In genomic region chr3:183108002-183108449, GRCh38 we compare ENCODE assay signal across 15 cellular contexts. TPM values are rescaled to one million over a fixed set of nuclear protein-coding genes. Genes with fewer than 3 reads are reported as not detected.
DNase-seq lines count a peak whose midpoint lies in the region; ATAC-seq, FAIRE-seq and TF ChIP-seq lines count a peak whose summit lies in the region.
"Had no signal": no experiment of that assay in that cellular context is flagged by ENCODE, and none has a peak within 500 bp of the region (broad histone marks: within the 10 kb centered on the region; RNA-seq: fewer than 3 reads in every experiment).

No MANE protein-coding gene starts in this region.

- H3K9me3 ChIP-seq in pancreas (no peaks in the 10 kb centered on the region), smooth muscle cell (replicated peaks; ENCODE audit: low read depth) (no peaks in the 10 kb centered on the region)

- no peaks in the 10 kb centered on the region for H3F3A ChIP-seq in smooth muscle cell (ENCODE audit: low read depth)

- peak overlapping the region in 3 of 4 donors; percentile 31 to 81 (median 73) for H3K27ac ChIP-seq in pancreas
- no peak overlapping the region for H3K27ac ChIP-seq in smooth muscle cell (ENCODE audit: low read depth)

- H3K4me1 Mint-ChIP-seq in dendritic cell treated with granulocyte-macrophage colony-stimulating factor and Interleukin-4, amounts not matched to agents 40 ng/mL and 50 ng/mL, for 4 days (ENCODE audit: low read depth) = peaks cover 12% of the 10 kb centered on the region
- peaks cover 6 to 17% of the 10 kb centered on the region in 2 donors for H3K4me1 Mint-ChIP-seq in stimulated activated naive B cell treated with anti-CD40 and anti-IgM and Interleukin-4, amounts not matched to agents 10 μg/mL and 1 μg/mL and 100 μg/mL, for 72 hours
- H3K4me1 Mint-ChIP-seq: activated CD4-positive, alpha-beta T cell treated with anti-CD3 and anti-CD28 coated beads, Interleukin-2, amount 10 ng/mL, durations not matched to agents 7 days and 5 days; activated naive CD4-positive, alpha-beta T cell treated with anti-CD3 and anti-CD28 coated beads, Interleukin-2, amount 50 U/mL, for 24 hours had no signal

- intact Hi-C loops in dendritic cell treated with granulocyte-macrophage colony-stimulating factor and Interleukin-4, amounts not matched to agents 40 ng/mL and 50 ng/mL, for 4 days (cut with micrococcal nuclease) = no loop called here
- intact Hi-C loops in pancreas (cut with DNase I) = no loop called here

- H3K9me3 Mint-ChIP-seq in dendritic cell treated with granulocyte-macrophage colony-stimulating factor and Interleukin-4, amounts not matched to agents 40 ng/mL and 50 ng/mL, for 4 days = peaks cover 11% of the 10 kb centered on the region
- H3K9me3 Mint-ChIP-seq in stimulated activated naive B cell treated with anti-CD40 and anti-IgM and Interleukin-4, amounts not matched to agents 10 μg/mL and 1 μg/mL and 100 μg/mL, for 72 hours = peaks cover 2 to 6% of the 10 kb centered on the region in 2 donors
- H3K9me3 Mint-ChIP-seq: activated naive CD4-positive, alpha-beta T cell treated with anti-CD3 and anti-CD28 coated beads, Interleukin-2, amount 50 U/mL, for 24 hours had no signal

- DNase-seq in HT-29 (ENCODE audit: low spot score) (peak; percentile 24), NCI-H774 (lab: John Stamatoyannopoulos, UW) (peak; percentile 69), pancreas (no peak), smooth muscle cell (lab: John Stamatoyannopoulos, UW; ENCODE audit: unreplicated experiment) (no peak), dedifferentiated amniotic fluid mesenchymal stem cell (ENCODE audit: extremely low spot score) (no peak), anterior cingulate cortex (lab: John Stamatoyannopoulos, UW) (no peak)
- no peak for DNase-seq in stimulated activated naive B cell treated with anti-CD40 and anti-IgM and Interleukin-4, amounts not matched to agents 10 μg/mL and 1 μg/mL and 100 μg/mL, for 72 hours
- DNase-seq: activated CD4-positive, alpha-beta T cell treated with anti-CD3 and anti-CD28 coated beads, Interleukin-2, amount 10 ng/mL, durations not matched to agents 7 days and 5 days; effector CD8-positive, alpha-beta T cell; GOT3; NCI-H1092 treated with DMSO at 0.1 percent for 48 hours; stimulated activated CD4-positive, alpha-beta T cell treated with anti-CD3 and anti-CD28 coated beads, Interleukin-2, amount 100 ng/mL, for 24 hours had no signal

- TF ChIP-seq CTCF in pancreas (IDR thresholded peaks at IDR 0.05) = no peak
- TF ChIP-seq CTCF in smooth muscle cell (IDR thresholded peaks at IDR 0.05; ENCODE audit: borderline replicate concordance, insufficient read depth, poor library complexity, severe bottlenecking) = no peak

- peak overlapping the region; percentile 75 for H3K27ac Mint-ChIP-seq in dendritic cell treated with granulocyte-macrophage colony-stimulating factor and Interleukin-4, amounts not matched to agents 40 ng/mL and 50 ng/mL, for 4 days
- H3K27ac Mint-ChIP-seq in stimulated activated naive B cell treated with anti-CD40 and anti-IgM and Interleukin-4, amounts not matched to agents 10 μg/mL and 1 μg/mL and 100 μg/mL, for 72 hours = no peak overlapping the region
- H3K27ac Mint-ChIP-seq: activated CD4-positive, alpha-beta T cell treated with anti-CD3 and anti-CD28 coated beads, Interleukin-2, amount 10 ng/mL, durations not matched to agents 7 days and 5 days had no signal

- H3K79me2 ChIP-seq in smooth muscle cell (ENCODE audit: low read depth) = no peaks in the 10 kb centered on the region

- WGBS in pancreas, 2 donors = 0 to 7% methylated on average over 2 of the region's 2 CpGs
- 84% methylated on average over 2 of the region's 2 CpGs for WGBS in smooth muscle cell (ENCODE audit: low lambda C conversion rate)

- no peaks in the 10 kb centered on the region for H3K27me3 Mint-ChIP-seq in dendritic cell treated with granulocyte-macrophage colony-stimulating factor and Interleukin-4, amounts not matched to agents 40 ng/mL and 50 ng/mL, for 4 days
- no peaks in the 10 kb centered on the region for H3K27me3 Mint-ChIP-seq in stimulated activated naive B cell treated with anti-CD40 and anti-IgM and Interleukin-4, amounts not matched to agents 10 μg/mL and 1 μg/mL and 100 μg/mL, for 72 hours
- H3K27me3 Mint-ChIP-seq: activated CD4-positive, alpha-beta T cell treated with anti-CD3 and anti-CD28 coated beads, Interleukin-2, amount 10 ng/mL, durations not matched to agents 7 days and 5 days; activated naive CD4-positive, alpha-beta T cell treated with anti-CD3 and anti-CD28 coated beads, Interleukin-2, amount 50 U/mL, for 24 hours had no signal

- no peaks in the 10 kb centered on the region for H4K20me1 ChIP-seq in smooth muscle cell (ENCODE audit: low read depth)

- H2AFZ ChIP-seq in smooth muscle cell (ENCODE audit: low read depth) = no peak overlapping the region

- no peak overlapping the region for H3K9ac ChIP-seq in smooth muscle cell (ENCODE audit: low read depth)

- H3K4me2 ChIP-seq in smooth muscle cell = no peak overlapping the region

- H3K4me3 Mint-ChIP-seq in dendritic cell treated with granulocyte-macrophage colony-stimulating factor and Interleukin-4, amounts not matched to agents 40 ng/mL and 50 ng/mL, for 4 days = no peak overlapping the region
- H3K4me3 Mint-ChIP-seq in stimulated activated naive B cell treated with anti-CD40 and anti-IgM and Interleukin-4, amounts not matched to agents 10 μg/mL and 1 μg/mL and 100 μg/mL, for 72 hours = no peak overlapping the region
- H3K4me3 Mint-ChIP-seq: activated CD4-positive, alpha-beta T cell treated with anti-CD3 and anti-CD28 coated beads, Interleukin-2, amount 10 ng/mL, durations not matched to agents 7 days and 5 days; activated naive CD4-positive, alpha-beta T cell treated with anti-CD3 and anti-CD28 coated beads, Interleukin-2, amount 50 U/mL, for 24 hours had no signal

- H3K27me3 ChIP-seq in pancreas = no peaks in the 10 kb centered on the region
- H3K27me3 ChIP-seq in smooth muscle cell (ENCODE audit: low read depth) = no peaks in the 10 kb centered on the region

- no peaks in the 10 kb centered on the region for H3K36me3 Mint-ChIP-seq in dendritic cell treated with granulocyte-macrophage colony-stimulating factor and Interleukin-4, amounts not matched to agents 40 ng/mL and 50 ng/mL, for 4 days (ENCODE audit: low read depth)
- H3K36me3 Mint-ChIP-seq in stimulated activated naive B cell treated with anti-CD40 and anti-IgM and Interleukin-4, amounts not matched to agents 10 μg/mL and 1 μg/mL and 100 μg/mL, for 72 hours = no peaks in the 10 kb centered on the region

- H3K36me3 ChIP-seq in pancreas = no peaks in the 10 kb centered on the region
- no peaks in the 10 kb centered on the region for H3K36me3 ChIP-seq in smooth muscle cell (ENCODE audit: low read depth)

- peak; percentile 91 to 95 (median 95) for ATAC-seq in pancreas
- no peak for ATAC-seq in stimulated activated naive B cell treated with anti-CD40 and anti-IgM and Interleukin-4, amounts not matched to agents 10 μg/mL and 1 μg/mL and 100 μg/mL, for 72 hours (replicated peaks)

- no peak for FAIRE-seq in pancreas (lab: Jason Lieb, UNC)

- H3K4me3 ChIP-seq in pancreas (no peak overlapping the region), smooth muscle cell (no peak overlapping the region)

- peaks cover 6 to 16% (median 15%) of the 10 kb centered on the region in 3 donors for H3K4me1 ChIP-seq in pancreas
- no peaks in the 10 kb centered on the region for H3K4me1 ChIP-seq in smooth muscle cell (ENCODE audit: low read depth)

RNA-seq across cellular contexts. Expression of gene MCCC1, which starts 8.7 kb away (rescaled TPM):
- total RNA-seq in HT-29 (2014; rRNA removed; shearing (Covaris generic)) = 11.7 and 16.2 TPM in 2 replicates
- total RNA-seq in pancreas (10 to 100 TPM; 25.3 to 57.0 (median 39.0) TPM), smooth muscle cell (9.9 and 10.4 TPM in 2 replicates)
- polyA plus RNA-seq in pancreas (10 to 100 TPM; 40.5 to 81.9 TPM), smooth muscle cell (9.7 and 12.1 TPM in 2 replicates)

RNA-seq across cellular contexts. Expression of gene LAMP3, which starts 54.5 kb away (rescaled TPM):
- total RNA-seq in HT-29 (2014; rRNA removed; shearing (Covaris generic)) = not detected in 2 replicates
- 1 to 10 TPM; 1.7 to 4.4 (median 2.5) TPM for total RNA-seq in pancreas
- 1 to 10 TPM in 1 of 2 donors, under 1 TPM in 1; 0.96 to 1.0 TPM for polyA plus RNA-seq in pancreas
- total RNA-seq in smooth muscle cell = 1.3 and 2.7 TPM in 2 replicates
- 0.09 and 0.80 TPM in 2 replicates for polyA plus RNA-seq in smooth muscle cell
- polyA plus RNA-seq: neural cell had no signal

Comparison
In these comparisons a context has a peak if more than half of its experiments do, and no peak if none do; other contexts are left out.
1. DNase-seq: peak in HT-29 (single experiment) and NCI-H774 (single experiment); none in pancreas (0 of 6), smooth muscle cell (single experiment), dedifferentiated amniotic fluid mesenchymal stem cell (single experiment), stimulated activated naive B cell treated with anti-CD40 and anti-IgM and Interleukin-4, amounts not matched to agents 10 μg/mL and 1 μg/mL and 100 μg/mL, for 72 hours (single experiment) and anterior cingulate cortex (0 of 58).
2. ATAC-seq: peak in pancreas (4 of 4); none in stimulated activated naive B cell treated with anti-CD40 and anti-IgM and Interleukin-4, amounts not matched to agents 10 μg/mL and 1 μg/mL and 100 μg/mL, for 72 hours (0 of 2).